20 cellular contexts compared by ENCODE assay signal in genomic region chr3:94011208-94011842, GRCh38. TPM values are rescaled to one million over a fixed set of nuclear protein-coding genes. Genes with fewer than 3 reads are reported as not detected.
DNase-seq lines count a peak whose midpoint lies in the region; ATAC-seq and TF ChIP-seq lines count a peak whose summit lies in the region.
"Had no signal": no experiment of that assay in that cellular context is flagged by ENCODE, and none has a peak within 500 bp of the region (broad histone marks: within the 10 kb centered on the region; RNA-seq: fewer than 3 reads in every experiment).

No MANE protein-coding gene starts in this region.

- peak overlapping the region; percentile 8 for H3K4me3 Mint-ChIP-seq in activated CD4-positive, alpha-beta T cell treated with anti-CD3 and anti-CD28 coated beads for 36 hours
- H3K4me3 Mint-ChIP-seq in activated CD8-positive, alpha-beta T cell treated with anti-CD3 and anti-CD28 coated beads for 36 hours = peak overlapping the region; percentile 2
- no peak overlapping the region for H3K4me3 Mint-ChIP-seq in memory B cell
- H3K4me3 Mint-ChIP-seq: GM23338, IgD-negative memory B cell had no signal

- peaks cover 10% of the 10 kb centered on the region for H3K36me3 Mint-ChIP-seq in activated CD4-positive, alpha-beta T cell treated with anti-CD3 and anti-CD28 coated beads for 36 hours (ENCODE audit: low read depth)
- peaks cover 13% of the 10 kb centered on the region for H3K36me3 Mint-ChIP-seq in activated CD8-positive, alpha-beta T cell treated with anti-CD3 and anti-CD28 coated beads for 36 hours (ENCODE audit: low read depth)
- H3K36me3 Mint-ChIP-seq in memory B cell = peaks cover 8% of the 10 kb centered on the region

- peak; percentile 92 for ATAC-seq in activated CD4-positive, alpha-beta T cell treated with anti-CD3 and anti-CD28 coated beads for 36 hours
- peak; percentile 84 for ATAC-seq in activated CD8-positive, alpha-beta T cell treated with anti-CD3 and anti-CD28 coated beads for 36 hours
- ATAC-seq in memory B cell (ENCODE audit: low read depth) = no peak
- ATAC-seq: esophagus mucosa, GM23338 had no signal

- CTCF ChIA-PET in activated CD4-positive, alpha-beta T cell treated with anti-CD3 and anti-CD28 coated beads for 36 hours (lab: Charles Lee) = interaction anchor here (0.9 to 1.7 kb wide), 4 partner anchors 12 to 58 kb away, joined by 3 to 6 read pairs (median 3); no protein-coding TSS in a partner anchor
- CTCF ChIA-PET in activated CD8-positive, alpha-beta T cell treated with anti-CD3 and anti-CD28 coated beads for 36 hours (lab: Charles Lee) = interaction anchor here (0.9 to 1.4 kb wide), 2 partner anchors 9 to 52 kb away, joined by 3 read pairs; no protein-coding TSS in a partner anchor

- no peak for TF ChIP-seq CTCF in activated CD8-positive, alpha-beta T cell treated with anti-CD3 and anti-CD28 coated beads for 36 hours (IDR thresholded peaks at IDR 0.05)

- H3K9me3 Mint-ChIP-seq in activated CD4-positive, alpha-beta T cell treated with anti-CD3 and anti-CD28 coated beads for 36 hours (ENCODE audit: low read depth) = no peaks in the 10 kb centered on the region
- no peaks in the 10 kb centered on the region for H3K9me3 Mint-ChIP-seq in activated CD8-positive, alpha-beta T cell treated with anti-CD3 and anti-CD28 coated beads for 36 hours
- H3K9me3 Mint-ChIP-seq in memory B cell = no peaks in the 10 kb centered on the region
- H3K9me3 Mint-ChIP-seq: GM23338, IgD-negative memory B cell had no signal

- intact Hi-C loops in activated CD4-positive, alpha-beta T cell treated with anti-CD3 and anti-CD28 coated beads for 36 hours (cut with DNase I, micrococcal nuclease) = loop anchor here (1.0 to 2.0 kb wide), 3 partner anchors 31 to 58 kb away; partner anchors contain the start of gene DHFR2 (in 2 of the 2)
- intact Hi-C loops in activated CD8-positive, alpha-beta T cell treated with anti-CD3 and anti-CD28 coated beads for 36 hours (cut with micrococcal nuclease) = loop anchor here (2.0 kb wide), 1 partner anchor 51 kb away; the partner anchor contains the start of genes DHFR2 and NSUN3

- no peaks in the 10 kb centered on the region for H3K27me3 Mint-ChIP-seq in activated CD4-positive, alpha-beta T cell treated with anti-CD3 and anti-CD28 coated beads for 36 hours
- H3K27me3 Mint-ChIP-seq in activated CD8-positive, alpha-beta T cell treated with anti-CD3 and anti-CD28 coated beads for 36 hours = no peaks in the 10 kb centered on the region
- H3K27me3 Mint-ChIP-seq in memory B cell = no peaks in the 10 kb centered on the region
- H3K27me3 Mint-ChIP-seq: IgD-negative memory B cell had no signal

- H3K27ac Mint-ChIP-seq in activated CD4-positive, alpha-beta T cell treated with anti-CD3 and anti-CD28 coated beads for 36 hours = peak overlapping the region; percentile 56
- H3K27ac Mint-ChIP-seq in activated CD8-positive, alpha-beta T cell treated with anti-CD3 and anti-CD28 coated beads for 36 hours = peak overlapping the region; percentile 66
- H3K27ac Mint-ChIP-seq in memory B cell = peak overlapping the region; percentile 4
- H3K27ac Mint-ChIP-seq: GM23338, IgD-negative memory B cell had no signal

- no peak for DNase-seq in activated CD4-positive, alpha-beta T cell treated with anti-CD3 and anti-CD28 coated beads for 36 hours
- DNase-seq in activated CD4-positive, alpha-beta T cell treated with anti-CD3 and anti-CD28 coated beads, Interleukin-2, amount 50 U/mL, for 4 hours = no peak
- DNase-seq in Kasumi-1 (lab: John Stamatoyannopoulos, UW) = peak; percentile 7 to 10
- peak; percentile 2 for DNase-seq in activated CD8-positive, alpha-beta T cell treated with anti-CD3 and anti-CD28 coated beads for 36 hours
- DNase-seq in memory B cell (ENCODE audit: low spot score in 2 of 2) = no peak
- no peak for DNase-seq in NCI-H2196 (lab: John Stamatoyannopoulos, UW; ENCODE audit: unreplicated experiment)
- DNase-seq in NK-92 (lab: John Stamatoyannopoulos, UW; ENCODE audit: unreplicated experiment) = no peak
- DNase-seq in H4 (ENCODE audit: low spot score) = no peak
- DNase-seq: DMS153, left ventricle myocardium inferior, NCI-H2107, NCI-H526, pancreas, PC-9, transverse colon had no signal

- H3K4me1 Mint-ChIP-seq in activated CD4-positive, alpha-beta T cell treated with anti-CD3 and anti-CD28 coated beads for 36 hours = peaks cover 43% of the 10 kb centered on the region
- peaks cover 35% of the 10 kb centered on the region for H3K4me1 Mint-ChIP-seq in activated CD8-positive, alpha-beta T cell treated with anti-CD3 and anti-CD28 coated beads for 36 hours (ENCODE audit: low read depth)
- H3K4me1 Mint-ChIP-seq in memory B cell = peaks cover 10% of the 10 kb centered on the region
- H3K4me1 Mint-ChIP-seq: GM23338 had no signal

- POLR2A ChIA-PET in activated CD4-positive, alpha-beta T cell treated with anti-CD3 and anti-CD28 coated beads for 36 hours (lab: Charles Lee) = no interaction called here
- POLR2A ChIA-PET in activated CD8-positive, alpha-beta T cell treated with anti-CD3 and anti-CD28 coated beads for 36 hours (lab: Charles Lee) = interaction anchor here (1.2 kb wide), 1 partner anchor 51 kb away, joined by 5 read pairs; the partner anchor contains the start of genes DHFR2 and NSUN3

RNA-seq across cellular contexts. Expression of gene STX19, which starts 17.1 kb away (rescaled TPM):
- total RNA-seq in activated CD4-positive, alpha-beta T cell treated with anti-CD3 and anti-CD28 coated beads for 36 hours = not detected
- total RNA-seq in activated CD8-positive, alpha-beta T cell treated with anti-CD3 and anti-CD28 coated beads for 36 hours = not detected
- not detected in 2 replicates for total RNA-seq in H4 (2014; rRNA removed; shearing (Covaris generic))
- total RNA-seq: GM23338, left ventricle myocardium inferior, myocyte, SK-MEL-5 had no signal

RNA-seq across cellular contexts. Expression of gene ARL13B, which starts 31.4 kb away (rescaled TPM):
- total RNA-seq in activated CD4-positive, alpha-beta T cell treated with anti-CD3 and anti-CD28 coated beads for 36 hours = 10 to 100 TPM in 1 of 2 experiments, 1 to 10 TPM in 1; 8.7 to 11.2 TPM
- total RNA-seq in activated CD8-positive, alpha-beta T cell treated with anti-CD3 and anti-CD28 coated beads for 36 hours = 1 to 10 TPM; 8.0 to 10.0 TPM
- total RNA-seq in H4 (2014; rRNA removed; shearing (Covaris generic)) = 6.8 and 8.6 TPM in 2 replicates

RNA-seq across cellular contexts. Expression of gene PROS1, which starts 37.6 kb away (rescaled TPM):
- total RNA-seq in activated CD4-positive, alpha-beta T cell treated with anti-CD3 and anti-CD28 coated beads for 36 hours = under 1 TPM; 0.47 to 0.57 TPM
- under 1 TPM in 1 of 2 experiments, not detected in 1; 0.20 TPM for total RNA-seq in activated CD8-positive, alpha-beta T cell treated with anti-CD3 and anti-CD28 coated beads for 36 hours
- 10.3 and 10.9 TPM in 2 replicates for total RNA-seq in H4 (2014; rRNA removed; shearing (Covaris generic))

RNA-seq across cellular contexts. Expression of gene DHFR2, which starts 51.4 kb away (rescaled TPM):
- total RNA-seq in activated CD4-positive, alpha-beta T cell treated with anti-CD3 and anti-CD28 coated beads for 36 hours = 10 to 100 TPM in 1 of 2 experiments, 1 to 10 TPM in 1; 7.4 to 10.3 TPM
- total RNA-seq in activated CD8-positive, alpha-beta T cell treated with anti-CD3 and anti-CD28 coated beads for 36 hours = 1 to 10 TPM; 6.3 to 8.1 TPM
- total RNA-seq in H4 (2014; rRNA removed; shearing (Covaris generic)) = 3.9 and 5.8 TPM in 2 replicates

RNA-seq across cellular contexts. Expression of gene NSUN3, which starts 51.5 kb away (rescaled TPM):
- total RNA-seq in activated CD4-positive, alpha-beta T cell treated with anti-CD3 and anti-CD28 coated beads for 36 hours = 10 to 100 TPM; 15.4 to 17.1 TPM
- 10 to 100 TPM; 11.9 to 15.5 TPM for total RNA-seq in activated CD8-positive, alpha-beta T cell treated with anti-CD3 and anti-CD28 coated beads for 36 hours
- 6.7 and 13.3 TPM in 2 replicates for total RNA-seq in H4 (2014; rRNA removed; shearing (Covaris generic))

Comparison
In these comparisons a context has a peak if more than half of its experiments do, and no peak if none do; other contexts are left out.
1. DNase-seq: peak in Kasumi-1 (2 of 2) and activated CD8-positive, alpha-beta T cell treated with anti-CD3 and anti-CD28 coated beads for 36 hours (single experiment); none in activated CD4-positive, alpha-beta T cell treated with anti-CD3 and anti-CD28 coated beads for 36 hours (single experiment), activated CD4-positive, alpha-beta T cell treated with anti-CD3 and anti-CD28 coated beads, Interleukin-2, amount 50 U/mL, for 4 hours (0 of 2), memory B cell (0 of 2), NCI-H2196 (single experiment), NK-92 (single experiment) and H4 (single experiment).
2. H3K27ac Mint-ChIP-seq: peak in every context shown above with its lines; median percentile 66 in activated CD8-positive, alpha-beta T cell treated with anti-CD3 and anti-CD28 coated beads for 36 hours; 56 in activated CD4-positive, alpha-beta T cell treated with anti-CD3 and anti-CD28 coated beads for 36 hours; 4 in memory B cell.